2 cellular contexts compared by ENCODE assay signal in the genomic region with DNA sequence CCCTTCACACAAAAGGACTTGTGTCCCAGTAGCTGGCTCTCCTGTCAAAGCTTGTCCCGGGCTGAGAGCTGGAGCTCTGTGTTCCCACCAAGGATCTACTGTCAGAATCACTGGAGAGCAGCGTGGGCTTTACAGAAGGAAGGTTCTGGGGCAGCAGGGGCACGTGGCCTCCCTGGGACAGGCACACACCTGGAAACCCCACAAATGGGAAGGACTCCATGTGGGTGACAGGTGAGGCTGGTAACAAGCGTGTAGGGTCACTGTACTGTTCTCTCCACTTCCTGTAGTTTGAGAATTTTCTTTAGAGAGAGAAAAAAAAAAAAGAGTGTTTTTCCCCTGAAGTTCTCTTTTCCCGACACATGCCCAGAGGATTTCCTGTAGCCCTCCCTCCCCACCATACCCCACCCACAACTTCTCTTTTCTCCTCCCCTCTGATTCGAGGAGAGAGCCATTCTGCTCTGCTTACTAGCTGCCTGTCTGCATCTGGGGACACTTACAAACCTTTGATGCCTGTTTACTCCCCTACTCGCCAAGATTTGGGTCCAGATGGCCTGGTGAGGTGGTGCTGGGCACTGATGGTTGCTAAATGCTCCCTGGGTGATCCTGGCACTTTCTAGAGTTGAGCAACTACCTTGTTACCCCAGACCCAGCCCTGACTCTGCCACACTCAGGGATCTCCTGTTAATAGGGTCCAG.
TF ChIP-seq lines count a peak whose summit lies in the region.

No MANE protein-coding gene starts in this region.

TF ChIP-seq in H1, 55 proteins besides CTCF, POLR2A, EP300 and RAD21 (continued from another document):
- TF ChIP-seq SP1 (IDR thresholded peaks at IDR 0.05; ENCODE audit: low read depth, low read length) (no peak), SP4 (IDR thresholded peaks at IDR 0.05; ENCODE audit: low read length) (no peak), SIN3A (conservative IDR thresholded peaks at IDR 0.05 in 1 of 2, IDR thresholded peaks at IDR 0.05 in 1 of 2; ENCODE audit: low read depth in 1 of 2, low read length in 2 of 2) (no peak), KDM4A (IDR thresholded peaks at IDR 0.05; ENCODE audit: low read depth, low read length, severe bottlenecking) (no peak), ATF2 (IDR thresholded peaks at IDR 0.05; ENCODE audit: low read length) (no peak), MAFK (IDR thresholded peaks at IDR 0.05; ENCODE audit: low read depth, low read length) (no peak), CHD1 (IDR thresholded peaks at IDR 0.05; ENCODE audit: low read depth, low read length) (no peak)

TF ChIP-seq in HEK293T, 16 proteins besides CTCF, POLR2A, EP300 and RAD21 (continued from another document):
- no peak for TF ChIP-seq PKNOX1 (IDR thresholded peaks at IDR 0.05)
